8 cellular contexts compared by ENCODE assay signal in the genomic region with DNA sequence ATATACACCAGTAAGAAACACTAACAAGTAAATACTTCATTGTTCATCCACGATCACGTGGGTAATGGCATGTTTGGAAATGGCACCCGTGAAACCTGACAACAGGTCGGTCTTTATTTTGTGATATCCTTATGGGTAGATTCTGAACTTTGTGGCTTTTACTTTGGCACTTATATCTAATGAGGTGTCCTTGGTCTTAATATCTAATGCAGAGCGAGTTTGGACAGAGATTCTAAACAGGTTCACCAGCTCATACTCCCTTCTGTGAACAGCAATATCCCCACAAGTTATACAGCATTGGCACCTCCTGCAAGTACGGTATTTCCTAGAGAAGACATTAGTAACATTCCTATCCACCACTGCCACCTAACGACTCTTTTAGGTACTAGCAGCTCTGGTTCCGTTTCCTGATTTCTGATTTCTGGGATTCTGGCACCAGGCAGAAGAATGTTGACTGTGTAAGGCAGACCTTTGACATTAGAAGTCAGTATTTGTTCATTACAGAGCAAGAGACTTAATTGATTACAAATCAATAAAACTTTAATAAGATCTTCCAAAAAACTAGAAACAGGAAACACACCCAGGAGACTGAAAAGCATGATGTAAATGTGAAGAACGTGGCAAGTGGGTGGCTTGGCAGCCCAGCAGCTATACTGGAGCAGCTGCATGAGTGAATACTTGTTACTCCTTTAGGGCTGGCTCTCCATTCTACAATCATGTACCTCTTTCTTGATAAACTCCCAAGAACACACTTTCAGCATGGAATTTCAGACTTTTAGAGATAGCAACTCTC. TPM values are rescaled to one million over a fixed set of nuclear protein-coding genes. Genes with fewer than 3 reads are reported as not detected.
DNase-seq lines count a peak whose midpoint lies in the region; ATAC-seq and TF ChIP-seq lines count a peak whose summit lies in the region.

No MANE protein-coding gene starts in this region.

- H3K36me3 Mint-ChIP-seq in CD4-positive, CD25-positive, alpha-beta regulatory T cell: no peaks in the 10 kb centered on the region
- no peaks in the 10 kb centered on the region for H3K36me3 Mint-ChIP-seq in activated naive CD8-positive, alpha-beta T cell treated with anti-CD3 and anti-CD28 coated beads, Interleukin-2, amount 50 U/mL, for 24 hours (ENCODE audit: low read depth)

- H3K4me1 ChIP-seq in CD4-positive, CD25-positive, alpha-beta regulatory T cell (ENCODE audit: control insufficient read depth, insufficient read depth, low read length, poor library complexity, severe bottlenecking): no peaks in the 10 kb centered on the region
- H3K4me1 ChIP-seq in Peyer's patch (peaks cover 0 to 20% (median 1%) of the 10 kb centered on the region in 4 donors), cardiac muscle cell (ENCODE audit: low read depth) (no peaks in the 10 kb centered on the region), psoas muscle (peaks cover 4% of the 10 kb centered on the region)

- H3K27ac ChIP-seq in CD4-positive, CD25-positive, alpha-beta regulatory T cell (ENCODE audit: insufficient read depth, low read length, poor library complexity, severe bottlenecking): no peak overlapping the region
- H3K27ac ChIP-seq in Peyer's patch (no peak overlapping the region), cardiac muscle cell (no peak overlapping the region), psoas muscle (no peak overlapping the region)

- 17 to 21% (median 17%) methylated on average over 9 of the region's 9 CpGs for WGBS in psoas muscle, 3 donors

- H3K27me3 ChIP-seq in CD4-positive, CD25-positive, alpha-beta regulatory T cell (ENCODE audit: control insufficient read depth, insufficient read depth, low read length): no peaks in the 10 kb centered on the region
- H3K27me3 ChIP-seq in Peyer's patch (no peaks in the 10 kb centered on the region), cardiac muscle cell (no peaks in the 10 kb centered on the region), psoas muscle (ENCODE audit: insufficient read depth in 3 of 3, low read length in 2 of 3) (no peaks in the 10 kb centered on the region)

- ATAC-seq in CD4-positive, CD25-positive, alpha-beta regulatory T cell (ENCODE audit: low read depth in 2 of 2): peak; percentile 79 to 85
- peak; percentile 75 for ATAC-seq in GM18907 (IDR thresholded peaks at IDR 0.05; ENCODE audit: unreplicated experiment)
- peak; percentile 87 for ATAC-seq in activated naive CD8-positive, alpha-beta T cell treated with anti-CD3 and anti-CD28 coated beads, Interleukin-2, amount 50 U/mL, for 24 hours
- ATAC-seq in psoas muscle: peak; percentile 83 to 95 (median 89)
- no peak for ATAC-seq in GM21367 (IDR thresholded peaks at IDR 0.05; ENCODE audit: unreplicated experiment)

- no peaks in the 10 kb centered on the region for H3K36me3 ChIP-seq in CD4-positive, CD25-positive, alpha-beta regulatory T cell (ENCODE audit: control insufficient read depth, insufficient read depth, low read length)
- H3K36me3 ChIP-seq in Peyer's patch (peaks cover 0 to 12% (median 0%) of the 10 kb centered on the region in 3 donors), cardiac muscle cell (no peaks in the 10 kb centered on the region), psoas muscle (ENCODE audit: insufficient read depth in 1 of 2, low read depth in 1 of 2) (no peaks in the 10 kb centered on the region)

- H3K9me3 Mint-ChIP-seq in CD4-positive, CD25-positive, alpha-beta regulatory T cell: no peaks in the 10 kb centered on the region
- H3K9me3 Mint-ChIP-seq in activated naive CD8-positive, alpha-beta T cell treated with anti-CD3 and anti-CD28 coated beads, Interleukin-2, amount 50 U/mL, for 24 hours: no peaks in the 10 kb centered on the region

- peaks cover 0 to 8% (median 6%) of the 10 kb centered on the region in 4 donors for H3K4me1 Mint-ChIP-seq in CD4-positive, CD25-positive, alpha-beta regulatory T cell
- H3K4me1 Mint-ChIP-seq in activated naive CD8-positive, alpha-beta T cell treated with anti-CD3 and anti-CD28 coated beads, Interleukin-2, amount 50 U/mL, for 24 hours: peaks cover 9% of the 10 kb centered on the region

- no peaks in the 10 kb centered on the region for H3K27me3 Mint-ChIP-seq in CD4-positive, CD25-positive, alpha-beta regulatory T cell
- peaks cover 5% of the 10 kb centered on the region for H3K27me3 Mint-ChIP-seq in activated naive CD8-positive, alpha-beta T cell treated with anti-CD3 and anti-CD28 coated beads, Interleukin-2, amount 50 U/mL, for 24 hours

- peak overlapping the region in 1 of 4 donors; percentile 7 for H3K4me3 Mint-ChIP-seq in CD4-positive, CD25-positive, alpha-beta regulatory T cell
- H3K4me3 Mint-ChIP-seq in activated naive CD8-positive, alpha-beta T cell treated with anti-CD3 and anti-CD28 coated beads, Interleukin-2, amount 50 U/mL, for 24 hours: no peak overlapping the region

- intact Hi-C loops in psoas muscle (cut with DNase I): loop anchor here (1.0 to 10.0 kb wide), 5 partner anchors 159 to 364 kb away; no protein-coding TSS in a partner anchor

- no peak overlapping the region for H3K27ac Mint-ChIP-seq in CD4-positive, CD25-positive, alpha-beta regulatory T cell
- H3K27ac Mint-ChIP-seq in activated naive CD8-positive, alpha-beta T cell treated with anti-CD3 and anti-CD28 coated beads, Interleukin-2, amount 50 U/mL, for 24 hours: no peak overlapping the region

- TF ChIP-seq CTCF in LNCAP (IDR thresholded peaks at IDR 0.05) (peak; percentile 86), Peyer's patch (IDR thresholded peaks at IDR 0.05) (peak; percentile 79 to 97 (median 93)), cardiac muscle cell (IDR thresholded peaks at IDR 0.05; ENCODE audit: low read depth, low read length) (peak; percentile 89), psoas muscle (IDR thresholded peaks at IDR 0.05) (peak; percentile 87)

- peak; percentile 26 to 79 (median 69) for DNase-seq in CD4-positive, CD25-positive, alpha-beta regulatory T cell
- DNase-seq in Peyer's patch (peak in 2 of 3 donors; percentile 38 to 73), cardiac muscle cell (ENCODE audit: low read depth in 1 of 2, low spot score in 1 of 2) (peak; percentile 81 to 84), psoas muscle (no peak)
- no peak for DNase-seq in activated naive CD8-positive, alpha-beta T cell treated with anti-CD3 and anti-CD28 coated beads, Interleukin-2, amount 50 U/mL, for 24 hours

- no peaks in the 10 kb centered on the region for H3K9me3 ChIP-seq in CD4-positive, CD25-positive, alpha-beta regulatory T cell (ENCODE audit: control insufficient read depth in 2 of 2, low read length in 2 of 2)
- H3K9me3 ChIP-seq in Peyer's patch: no peaks in the 10 kb centered on the region
- H3K9me3 ChIP-seq in cardiac muscle cell (ENCODE audit: low read depth): no peaks in the 10 kb centered on the region
- no peaks in the 10 kb centered on the region for H3K9me3 ChIP-seq in psoas muscle

- H3K4me3 ChIP-seq in CD4-positive, CD25-positive, alpha-beta regulatory T cell (ENCODE audit: low read depth, low read length): no peak overlapping the region
- H3K4me3 ChIP-seq in Peyer's patch (no peak overlapping the region), cardiac muscle cell (no peak overlapping the region), psoas muscle (no peak overlapping the region)

- TF ChIP-seq POLR2A in Peyer's patch (IDR thresholded peaks at IDR 0.05): no peak

RNA-seq across cellular contexts. Expression of a gene that starts 2.5 kb away (rescaled TPM):
- 0.62 TPM for total RNA-seq in CD4-positive, CD25-positive, alpha-beta regulatory T cell
- 1 to 10 TPM in 2 of 4 donors, under 1 TPM in 2; 0.59 to 2.3 (median 1.1) TPM for polyA plus RNA-seq in CD4-positive, CD25-positive, alpha-beta regulatory T cell
- 10 to 100 TPM; 19.6 to 22.3 (median 20.0) TPM for total RNA-seq in Peyer's patch
- 0.83 and 3.8 TPM in 2 replicates for total RNA-seq in cardiac muscle cell
- 2.1 and 2.7 TPM in 2 replicates for polyA plus RNA-seq in cardiac muscle cell
- total RNA-seq in psoas muscle: 1 to 10 TPM; 1.3 to 6.5 (median 1.8) TPM
- polyA plus RNA-seq in psoas muscle: 1 to 10 TPM; 3.5 to 4.8 (median 3.5) TPM

RNA-seq across cellular contexts. Expression of a gene that starts 6.7 kb away (rescaled TPM):
- 0.17 TPM for total RNA-seq in CD4-positive, CD25-positive, alpha-beta regulatory T cell
- 1 to 10 TPM in 3 of 4 donors, under 1 TPM in 1; 0.75 to 4.1 (median 2.9) TPM for polyA plus RNA-seq in CD4-positive, CD25-positive, alpha-beta regulatory T cell
- total RNA-seq in Peyer's patch (10 to 100 TPM in 3 of 4 donors, 1 to 10 TPM in 1; 5.8 to 51.7 (median 33.6) TPM), cardiac muscle cell (9.1 and 9.6 TPM in 2 replicates), psoas muscle (10 to 100 TPM in 1 of 4 donors, 1 to 10 TPM in 2, under 1 TPM in 1; 0.77 to 11.1 (median 4.2) TPM)
- polyA plus RNA-seq in cardiac muscle cell (7.2 and 12.4 TPM in 2 replicates), psoas muscle (10 to 100 TPM in 1 of 3 donors, 1 to 10 TPM in 2; 7.6 to 10.7 (median 8.6) TPM)

RNA-seq across cellular contexts. Expression of a gene that starts 49.6 kb away (rescaled TPM):
- not detected for total RNA-seq in CD4-positive, CD25-positive, alpha-beta regulatory T cell
- polyA plus RNA-seq in CD4-positive, CD25-positive, alpha-beta regulatory T cell: not detected
- not detected for total RNA-seq in Peyer's patch
- not detected in 2 replicates for total RNA-seq in cardiac muscle cell
- polyA plus RNA-seq in cardiac muscle cell: not detected in 2 replicates
- total RNA-seq in psoas muscle: not detected
- polyA plus RNA-seq in psoas muscle: not detected

RNA-seq across cellular contexts. Expression of a gene that starts 54.6 kb away (rescaled TPM):
- not detected for total RNA-seq in CD4-positive, CD25-positive, alpha-beta regulatory T cell
- not detected for polyA plus RNA-seq in CD4-positive, CD25-positive, alpha-beta regulatory T cell
- total RNA-seq in Peyer's patch: not detected
- not detected in 2 replicates for total RNA-seq in cardiac muscle cell
- 0.15 and 0.25 TPM in 2 replicates for polyA plus RNA-seq in cardiac muscle cell
- not detected for total RNA-seq in psoas muscle
- polyA plus RNA-seq in psoas muscle: under 1 TPM in 1 of 3 donors, not detected in 2; 0.03 TPM

Comparison
In these comparisons a context has a peak if more than half of its experiments do, and no peak if none do; other contexts are left out.
1. DNase-seq: peak in CD4-positive, CD25-positive, alpha-beta regulatory T cell (3 of 3), Peyer's patch (2 of 3) and cardiac muscle cell (2 of 2); none in activated naive CD8-positive, alpha-beta T cell treated with anti-CD3 and anti-CD28 coated beads, Interleukin-2, amount 50 U/mL, for 24 hours (single experiment) and psoas muscle (0 of 2).
2. Peak in every context shown above with its lines, with median percentiles within 50 percentile points of each other: CTCF ChIP-seq.